1 cellular context compared by ENCODE assay signal in genomic region chr19:13150919-13151604, GRCh38.
TF ChIP-seq lines count a peak whose summit lies in the region.

No MANE protein-coding gene starts in this region.

TF ChIP-seq in HepG2, 621 proteins besides CTCF, POLR2A, EP300 and RAD21 (continued from another document and continues in another):
- no peak for TF ChIP-seq HIC2 (CRISPR knock-in tag; IDR thresholded peaks at IDR 0.05; ENCODE audit: low read depth)
- no peak for TF ChIP-seq ZNF138 (CRISPR knock-in tag; IDR thresholded peaks at IDR 0.05; ENCODE audit: low read depth)
- TF ChIP-seq E2F1 (CRISPR knock-in tag; IDR thresholded peaks at IDR 0.05) = no peak
- TF ChIP-seq ZNF383 (CRISPR knock-in tag; IDR thresholded peaks at IDR 0.05; ENCODE audit: borderline replicate concordance) = no peak
- no peak for TF ChIP-seq PRDM10 (CRISPR knock-in tag; IDR thresholded peaks at IDR 0.05; ENCODE audit: low read depth)
- no peak for TF ChIP-seq CHD2 (IDR thresholded peaks at IDR 0.05; ENCODE audit: low read depth, low read length)
- no peak for TF ChIP-seq ZNF17 (CRISPR knock-in tag; IDR thresholded peaks at IDR 0.05)
- 0 out of 2 replicates have a peak, but pooled peaks have one; percentile 35 for TF ChIP-seq NR0B2 (CRISPR knock-in tag; IDR thresholded peaks at IDR 0.05)
- TF ChIP-seq PCBP2 (optimal IDR thresholded peaks at IDR 0.05; ENCODE audit: low read depth, low read length, poor library complexity, severe bottlenecking) = peak; percentile 32
- no peak for TF ChIP-seq NFE2L1 (CRISPR knock-in tag; IDR thresholded peaks at IDR 0.05; ENCODE audit: borderline replicate concordance)
- TF ChIP-seq ZSCAN9 (CRISPR knock-in tag; IDR thresholded peaks at IDR 0.05; ENCODE audit: borderline replicate concordance) = no peak
- TF ChIP-seq HOXA5 (CRISPR knock-in tag; IDR thresholded peaks at IDR 0.05) = no peak
- TF ChIP-seq GATAD2A (CRISPR knock-in tag; IDR thresholded peaks at IDR 0.05) = no peak
- TF ChIP-seq BCL3 (CRISPR knock-in tag; IDR thresholded peaks at IDR 0.05) = no peak
- no peak for TF ChIP-seq PBX3 (CRISPR knock-in tag; IDR thresholded peaks at IDR 0.05; ENCODE audit: borderline replicate concordance)
- TF ChIP-seq FOXJ3 (CRISPR knock-in tag; IDR thresholded peaks at IDR 0.05; ENCODE audit: borderline replicate concordance) = no peak
- TF ChIP-seq ERF (CRISPR knock-in tag; IDR thresholded peaks at IDR 0.05) = no peak
- TF ChIP-seq ZEB1 (IDR thresholded peaks at IDR 0.05; ENCODE audit: insufficient replicate concordance, low read depth) = no peak
- TF ChIP-seq NCOA5 (CRISPR knock-in tag; IDR thresholded peaks at IDR 0.05) = no peak
- no peak for TF ChIP-seq CCAR2 (optimal IDR thresholded peaks at IDR 0.05; ENCODE audit: low read depth, low read length)
- TF ChIP-seq ZNF414 (CRISPR knock-in tag; IDR thresholded peaks at IDR 0.05) = no peak
- TF ChIP-seq CENPT (CRISPR knock-in tag; IDR thresholded peaks at IDR 0.05; ENCODE audit: low read depth) = no peak
- 0 out of 2 replicates have a peak, but pooled peaks have one; percentile 73 for TF ChIP-seq ZXDC (CRISPR knock-in tag; IDR thresholded peaks at IDR 0.05)
- TF ChIP-seq SIN3A (IDR thresholded peaks at IDR 0.05; ENCODE audit: borderline replicate concordance, low read depth, low read length) = no peak
- TF ChIP-seq ATRX (CRISPR knock-in tag; IDR thresholded peaks at IDR 0.05; ENCODE audit: borderline replicate concordance) = no peak
- no peak for TF ChIP-seq ZNF761 (CRISPR knock-in tag; conservative IDR thresholded peaks at IDR 0.05)
- no peak for TF ChIP-seq ZNF101 (CRISPR knock-in tag; IDR thresholded peaks at IDR 0.05; ENCODE audit: borderline replicate concordance, low read depth)
- TF ChIP-seq ZBTB7B (CRISPR knock-in tag; IDR thresholded peaks at IDR 0.05) = 0 out of 2 replicates have a peak, but pooled peaks have one; percentile 16
- no peak for TF ChIP-seq PHF20 (CRISPR knock-in tag; IDR thresholded peaks at IDR 0.05)
- TF ChIP-seq PITX1 (CRISPR knock-in tag; IDR thresholded peaks at IDR 0.05) = no peak
- no peak for TF ChIP-seq SRSF1 (optimal IDR thresholded peaks at IDR 0.05; ENCODE audit: low read depth, low read length)
- TF ChIP-seq PHF8 (CRISPR knock-in tag; IDR thresholded peaks at IDR 0.05) = no peak
- TF ChIP-seq ARID3A (IDR thresholded peaks at IDR 0.05; ENCODE audit: low read depth, low read length) = no peak
- TF ChIP-seq POLR2AphosphoS2 (IDR thresholded peaks at IDR 0.05; ENCODE audit: low read depth, low read length) = no peak
- no peak for TF ChIP-seq ZNF235 (CRISPR knock-in tag; IDR thresholded peaks at IDR 0.05; ENCODE audit: borderline replicate concordance)
- no peak for TF ChIP-seq ATF7-NPFF (CRISPR knock-in tag; IDR thresholded peaks at IDR 0.05; ENCODE audit: low read depth)
- no peak for TF ChIP-seq IRX3 (CRISPR knock-in tag; IDR thresholded peaks at IDR 0.05; ENCODE audit: borderline replicate concordance, low read depth)
- no peak for TF ChIP-seq ATF2 (CRISPR knock-in tag; IDR thresholded peaks at IDR 0.05)
- no peak for TF ChIP-seq ZNF329 (CRISPR knock-in tag; IDR thresholded peaks at IDR 0.05; ENCODE audit: low read depth)
- no peak for TF ChIP-seq ZNF687 (CRISPR knock-in tag; IDR thresholded peaks at IDR 0.05)
- TF ChIP-seq ZNF816 (CRISPR knock-in tag; IDR thresholded peaks at IDR 0.05; ENCODE audit: borderline replicate concordance) = 0 out of 2 replicates have a peak, but pooled peaks have one; percentile 12
